28 cellular contexts compared by ENCODE assay signal in the genomic region with DNA sequence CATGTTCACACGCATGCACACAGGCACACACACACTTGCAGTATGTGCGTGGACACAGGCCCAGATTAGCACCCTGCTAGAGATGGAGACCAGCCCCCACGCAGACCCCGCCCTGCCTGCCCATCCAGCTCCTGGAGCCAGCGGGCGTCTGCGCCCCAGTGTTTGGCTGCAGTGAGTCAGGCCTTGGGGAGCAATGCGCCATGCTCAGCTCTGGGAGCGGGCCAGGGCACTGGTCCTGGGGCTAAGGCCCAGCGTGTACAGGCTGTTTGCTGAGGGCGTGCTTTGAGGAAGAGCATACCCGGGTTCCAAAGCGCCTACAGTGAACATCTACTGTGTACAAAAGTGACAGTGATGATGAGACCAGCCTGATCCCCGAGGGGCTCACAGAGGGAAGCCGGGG. TPM values are rescaled to one million over a fixed set of nuclear protein-coding genes. Genes with fewer than 3 reads are reported as not detected.
"Had no signal": no experiment of that assay in that cellular context is flagged by ENCODE, and none has a peak within 500 bp of the region (broad histone marks: within the 10 kb centered on the region; RNA-seq: fewer than 3 reads in every experiment).

No MANE protein-coding gene starts in this region.

- H3K27me3 ChIP-seq: right lobe of liver, thyroid gland, vagina had no signal

- H3K4me1 Mint-ChIP-seq: naive thymus-derived CD8-positive, alpha-beta T cell had no signal

- H3K27ac Mint-ChIP-seq: naive thymus-derived CD8-positive, alpha-beta T cell; nephron progenitor cell had no signal

- H3K4me3 ChIP-seq: coronary artery, esophagus squamous epithelium, heart right ventricle, left ventricle myocardium inferior, lower lobe of right lung, pancreas, right lobe of liver, stomach, thyroid gland, vagina had no signal

- ATAC-seq: heart right ventricle; left colon; naive thymus-derived CD8-positive, alpha-beta T cell; pancreas; right lobe of liver had no signal

- H3K27ac ChIP-seq: coronary artery, esophagus squamous epithelium, heart right ventricle, left ventricle myocardium inferior, lower lobe of right lung, pancreas, right lobe of liver, stomach, thyroid gland, vagina had no signal

- H3K9me3 ChIP-seq: esophagus squamous epithelium, heart right ventricle, left ventricle myocardium inferior, lower lobe of right lung, pancreas, right lobe of liver, stomach, thyroid gland, vagina had no signal

- H3K4me1 ChIP-seq: esophagus squamous epithelium, lower lobe of right lung, pancreas, right lobe of liver, stomach, thyroid gland, vagina had no signal

- H3K36me3 ChIP-seq: esophagus squamous epithelium, heart right ventricle, left ventricle myocardium inferior, lower lobe of right lung, pancreas, right lobe of liver, stomach, thyroid gland, vagina had no signal

- DNase-seq: dermis blood vessel endothelial cell; effector memory CD4-positive, alpha-beta T cell; esophagus squamous epithelium; foreskin melanocyte; glutamatergic neuron; heart right ventricle; hippocampal formation; left colon; left ventricle myocardium inferior; lower lobe of right lung; naive thymus-derived CD8-positive, alpha-beta T cell; nephron progenitor cell; occipital lobe; retina; right lobe of liver; small intestine; stimulated activated CD4-positive, alpha-beta T cell treated with anti-CD3 and anti-CD28 coated beads, Interleukin-12 subunit alpha, Interleukin-12 subunit beta, amount 100 ng/mL, for 4 hours; stimulated activated CD4-positive, alpha-beta T cell treated with anti-CD3 and anti-CD28 coated beads, Interleukin-1b, Interleukin-23, amount 100 ng/mL, for 48 hours; stimulated activated CD4-positive, alpha-beta T cell treated with anti-CD3 and anti-CD28 coated beads, Interleukin-4, amount 100 ng/mL, for 1 hour; stimulated activated CD8-positive, alpha-beta memory T cell treated with anti-CD3 and anti-CD28 coated beads, Interleukin-4, amount 100 ng/mL, for 48 hours; stimulated activated naive CD4-positive, alpha-beta T cell treated with Interleukin-2 at 50 U/mL for 16 hours; stomach; thyroid gland; trophoblast cell had no signal

- H3K4me3 Mint-ChIP-seq: naive thymus-derived CD8-positive, alpha-beta T cell; nephron progenitor cell had no signal

RNA-seq across cellular contexts. Expression of a gene that starts 16.0 kb away (rescaled TPM):
- total RNA-seq: myocyte; naive thymus-derived CD8-positive, alpha-beta T cell had no signal
